Comparison of ENCODE assay signal across 18 cellular contexts in genomic region chr2:10397297-10397875, GRCh38.
"Had no signal": no experiment of that assay in that cellular context is flagged by ENCODE, and none has a peak within 500 bp of the region (broad histone marks: within the 10 kb centered on the region; RNA-seq: fewer than 3 reads in every experiment).

No MANE protein-coding gene starts in this region.

- H3K36me3 Mint-ChIP-seq: natural killer cell had no signal

- H3K27me3 Mint-ChIP-seq: activated CD4-positive, alpha-beta memory T cell treated with anti-CD3 and anti-CD28 coated beads, Interleukin-2, amount 10 ng/mL, durations not matched to agents 7 days and 5 days; activated naive CD4-positive, alpha-beta T cell treated with anti-CD3 and anti-CD28 coated beads, Interleukin-2, amount 10 ng/mL, durations not matched to agents 7 days and 5 days; stimulated activated naive CD8-positive, alpha-beta T cell treated with anti-CD3 and anti-CD28 coated beads, Interleukin-15, Interleukin-2, amounts not matched to agents 100 ng/mL and 50 ng/mL, for 24 hours had no signal

- H3K9me3 ChIP-seq: psoas muscle, thoracic aorta had no signal

- H3K27me3 ChIP-seq: brain microvascular endothelial cell had no signal

- H3K27ac ChIP-seq: brain microvascular endothelial cell, psoas muscle, thoracic aorta, VCaP had no signal

- H3K4me3 Mint-ChIP-seq: activated CD4-positive, alpha-beta memory T cell treated with anti-CD3 and anti-CD28 coated beads, Interleukin-2, amount 10 ng/mL, durations not matched to agents 7 days and 5 days; activated naive CD4-positive, alpha-beta T cell treated with anti-CD3 and anti-CD28 coated beads, Interleukin-2, amount 10 ng/mL, durations not matched to agents 7 days and 5 days; activated T-helper 1 cell treated with anti-CD3 and anti-CD28 coated beads, Interleukin-12 subunit alpha, Interleukin-12 subunit beta, Interleukin-2, Interleukin-4 antibody, amounts not matched to agents 30 ng/mL and 10 ng/mL and 1 ng/mL, durations not matched to agents 14 hours and 24 hours and 36 hours; endodermal cell; natural killer cell; stimulated activated naive CD8-positive, alpha-beta T cell treated with anti-CD3 and anti-CD28 coated beads, Interleukin-15, Interleukin-2, amounts not matched to agents 100 ng/mL and 50 ng/mL, for 24 hours had no signal

- H3K27ac Mint-ChIP-seq: activated CD4-positive, alpha-beta memory T cell treated with anti-CD3 and anti-CD28 coated beads, Interleukin-2, amount 10 ng/mL, durations not matched to agents 7 days and 5 days; activated naive CD4-positive, alpha-beta T cell treated with anti-CD3 and anti-CD28 coated beads, Interleukin-2, amount 10 ng/mL, durations not matched to agents 7 days and 5 days; activated T-helper 1 cell treated with anti-CD3 and anti-CD28 coated beads, Interleukin-12 subunit alpha, Interleukin-12 subunit beta, Interleukin-2, Interleukin-4 antibody, amounts not matched to agents 30 ng/mL and 10 ng/mL and 1 ng/mL, durations not matched to agents 14 hours and 24 hours and 36 hours; endodermal cell; natural killer cell; stimulated activated naive CD8-positive, alpha-beta T cell treated with anti-CD3 and anti-CD28 coated beads, Interleukin-15, Interleukin-2, amounts not matched to agents 100 ng/mL and 50 ng/mL, for 24 hours had no signal

- DNase-seq: activated CD4-positive, alpha-beta memory T cell treated with anti-CD3 and anti-CD28 coated beads, Interleukin-2, amount 10 ng/mL, durations not matched to agents 7 days and 5 days; activated CD8-positive, alpha-beta memory T cell treated with anti-CD3 and anti-CD28 coated beads, Interleukin-2, amount 50 U/mL, for 4 hours; activated naive CD4-positive, alpha-beta T cell treated with anti-CD3 and anti-CD28 coated beads, Interleukin-2, amount 10 ng/mL, durations not matched to agents 7 days and 5 days; brain microvascular endothelial cell; endodermal cell; erythroblast; immature natural killer cell; mammary epithelial cell; natural killer cell; psoas muscle; stimulated activated CD4-positive, alpha-beta T cell treated with anti-CD3 and anti-CD28 coated beads, Interleukin-12 subunit alpha, Interleukin-12 subunit beta, amount 100 ng/mL, for 4 hours; stimulated activated CD4-positive, alpha-beta T cell treated with anti-CD3 and anti-CD28 coated beads, Interleukin-2, amount 100 ng/mL, for 48 hours; SW 1271 had no signal

- H3K4me3 ChIP-seq: psoas muscle, thoracic aorta had no signal

- ATAC-seq: natural killer cell, sciatic nerve had no signal

- H3K4me1 ChIP-seq: psoas muscle had no signal

- H3K36me3 ChIP-seq: brain microvascular endothelial cell, thoracic aorta had no signal

- H3K9me3 Mint-ChIP-seq: activated CD4-positive, alpha-beta memory T cell treated with anti-CD3 and anti-CD28 coated beads, Interleukin-2, amount 10 ng/mL, durations not matched to agents 7 days and 5 days; activated T-helper 1 cell treated with anti-CD3 and anti-CD28 coated beads, Interleukin-12 subunit alpha, Interleukin-12 subunit beta, Interleukin-2, Interleukin-4 antibody, amounts not matched to agents 30 ng/mL and 10 ng/mL and 1 ng/mL, durations not matched to agents 14 hours and 24 hours and 36 hours; natural killer cell; stimulated activated naive CD8-positive, alpha-beta T cell treated with anti-CD3 and anti-CD28 coated beads, Interleukin-15, Interleukin-2, amounts not matched to agents 100 ng/mL and 50 ng/mL, for 24 hours had no signal
